In genomic region chr2:60515751-60516226, GRCh38 we compare ENCODE assay signal across 8 cellular contexts. TPM values are rescaled to one million over a fixed set of nuclear protein-coding genes. Genes with fewer than 3 reads are reported as not detected.
DNase-seq lines count a peak whose midpoint lies in the region; ATAC-seq, FAIRE-seq and TF ChIP-seq lines count a peak whose summit lies in the region.

No MANE protein-coding gene starts in this region.

- WGBS in small intestine, 3 donors, result 63 to 79% (median 63%) methylated on average over 6 of the region's 6 CpGs

- TF ChIP-seq CTCF in Peyer's patch (IDR thresholded peaks at IDR 0.05), result peak in 1 of 6 experiments; percentile 9

- H3K9me3 ChIP-seq in Peyer's patch (no peaks in the 10 kb centered on the region), small intestine (ENCODE audit: control insufficient read depth, low read depth) (no peaks in the 10 kb centered on the region)

- H3K27ac ChIP-seq in Peyer's patch (peak overlapping the region in 3 of 4 donors; percentile 15 to 55 (median 53)), small intestine (ENCODE audit: low read depth in 1 of 2, low read length in 1 of 2) (peak overlapping the region in 1 of 2 donors; percentile 17)

- no peak for TF ChIP-seq POLR2A in Peyer's patch (IDR thresholded peaks at IDR 0.05)

- H3K36me3 ChIP-seq in Peyer's patch (no peaks in the 10 kb centered on the region), small intestine (ENCODE audit: control insufficient read depth in 2 of 2, insufficient read depth in 2 of 2, low read length in 2 of 2) (no peaks in the 10 kb centered on the region)

- DNase-seq in stimulated activated CD4-positive, alpha-beta T cell treated with anti-CD3 and anti-CD28 coated beads, Interleukin-1b, Interleukin-23, amount 100 ng/mL, for 48 hours, result peak; percentile 9
- DNase-seq in stimulated activated CD4-positive, alpha-beta T cell treated with anti-CD3 and anti-CD28 coated beads, Interleukin-4, amount 100 ng/mL, for 24 hours, result no peak
- DNase-seq in Peyer's patch, result peak in 1 of 3 donors; percentile 47
- peak; percentile 96 for DNase-seq in iris pigment epithelial cell (ENCODE audit: low read depth)
- no peak for DNase-seq in NCI-H2196 (lab: John Stamatoyannopoulos, UW; ENCODE audit: unreplicated experiment)
- DNase-seq in small intestine, result no peak
- no peak for DNase-seq in NCI-H1417 treated with DMSO at 0.1 percent for 48 hours (lab: John Stamatoyannopoulos, UW)

- FAIRE-seq in small intestine (lab: Jason Lieb, UNC), result no peak

- peak; percentile 79 for ATAC-seq in HG02884 (IDR thresholded peaks at IDR 0.05; ENCODE audit: unreplicated experiment)

- H3K4me3 ChIP-seq in Peyer's patch (no peak overlapping the region), small intestine (ENCODE audit: low read depth in 1 of 2, low read length in 2 of 2) (no peak overlapping the region)

- H3K27me3 ChIP-seq in Peyer's patch (no peaks in the 10 kb centered on the region), small intestine (ENCODE audit: control insufficient read depth in 2 of 2, insufficient read depth in 2 of 2, low read length in 2 of 2) (no peaks in the 10 kb centered on the region)

- H3K4me1 ChIP-seq in Peyer's patch (peaks cover 0 to 42% (median 19%) of the 10 kb centered on the region in 4 donors), small intestine (ENCODE audit: control insufficient read depth in 2 of 2, insufficient read depth in 1 of 2, low read depth in 1 of 2, low read length in 1 of 2) (peaks cover 2 to 4% of the 10 kb centered on the region in 2 donors)

RNA-seq across cellular contexts. Expression of gene BCL11A, which starts 37.7 kb away (rescaled TPM):
- 10 to 100 TPM; 35.4 to 94.9 (median 68.8) TPM for total RNA-seq in Peyer's patch
- polyA plus RNA-seq in small intestine, result 10 to 100 TPM in 2 of 3 donors, 1 to 10 TPM in 1; 2.2 to 17.2 (median 10.7) TPM

Comparison
In these comparisons a context has a peak if more than half of its experiments do, and no peak if none do; other contexts are left out.
1. DNase-seq: peak in stimulated activated CD4-positive, alpha-beta T cell treated with anti-CD3 and anti-CD28 coated beads, Interleukin-1b, Interleukin-23, amount 100 ng/mL, for 48 hours (single experiment) and iris pigment epithelial cell (single experiment); none in stimulated activated CD4-positive, alpha-beta T cell treated with anti-CD3 and anti-CD28 coated beads, Interleukin-4, amount 100 ng/mL, for 24 hours (single experiment), NCI-H2196 (single experiment), small intestine (single experiment) and NCI-H1417 treated with DMSO at 0.1 percent for 48 hours (single experiment).